1 cellular context compared by ENCODE assay signal in the genomic region with DNA sequence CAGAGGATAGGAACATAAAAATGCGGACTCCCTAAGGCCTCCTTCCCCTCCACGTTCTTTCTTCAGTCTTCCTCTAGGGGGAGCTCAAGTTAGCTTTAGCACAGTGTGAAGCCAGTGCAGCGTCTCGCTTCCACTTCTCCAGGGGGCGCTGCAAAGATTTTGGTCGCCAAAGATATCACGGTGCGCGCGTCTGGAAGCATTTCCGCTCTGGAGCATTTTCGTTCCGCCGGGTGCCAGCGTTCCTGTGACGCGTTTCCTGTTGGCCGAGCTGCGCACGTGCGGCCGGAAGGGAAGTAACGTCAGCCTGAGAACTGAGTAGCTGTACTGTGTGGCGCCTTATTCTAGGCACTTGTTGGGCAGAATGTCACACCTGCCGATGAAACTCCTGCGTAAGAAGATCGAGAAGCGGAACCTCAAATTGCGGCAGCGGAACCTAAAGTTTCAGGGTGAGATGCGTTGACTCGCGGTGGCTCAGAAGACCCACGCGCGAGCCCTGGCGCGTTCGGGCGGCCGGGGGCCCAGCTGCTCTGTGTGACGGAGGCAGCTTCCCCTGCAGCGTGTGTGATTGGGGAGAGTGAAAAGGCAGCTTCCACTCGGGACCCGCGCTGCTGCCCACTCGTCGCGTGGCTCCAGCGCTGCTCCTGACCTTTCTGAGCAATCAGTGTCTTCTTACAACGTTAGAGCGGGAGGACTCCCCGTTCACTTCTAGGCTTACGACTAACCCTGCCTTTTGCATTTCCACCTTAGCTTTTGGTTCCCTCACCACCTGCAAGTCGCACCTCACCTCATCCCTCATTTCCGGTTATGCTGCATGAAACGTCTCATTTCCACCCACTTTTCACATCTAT.
TF ChIP-seq lines count a peak whose summit lies in the region.

Gene DDX18 (plus strand): TSS at position 275 of the 848 bp plus-strand sequence. CDS start 87 bp downstream, at position 362.

TF ChIP-seq in HEK293, 187 proteins besides CTCF, POLR2A, EP300 and RAD21 (continued from another document and continues in another):
- TF ChIP-seq, protein P1, sequence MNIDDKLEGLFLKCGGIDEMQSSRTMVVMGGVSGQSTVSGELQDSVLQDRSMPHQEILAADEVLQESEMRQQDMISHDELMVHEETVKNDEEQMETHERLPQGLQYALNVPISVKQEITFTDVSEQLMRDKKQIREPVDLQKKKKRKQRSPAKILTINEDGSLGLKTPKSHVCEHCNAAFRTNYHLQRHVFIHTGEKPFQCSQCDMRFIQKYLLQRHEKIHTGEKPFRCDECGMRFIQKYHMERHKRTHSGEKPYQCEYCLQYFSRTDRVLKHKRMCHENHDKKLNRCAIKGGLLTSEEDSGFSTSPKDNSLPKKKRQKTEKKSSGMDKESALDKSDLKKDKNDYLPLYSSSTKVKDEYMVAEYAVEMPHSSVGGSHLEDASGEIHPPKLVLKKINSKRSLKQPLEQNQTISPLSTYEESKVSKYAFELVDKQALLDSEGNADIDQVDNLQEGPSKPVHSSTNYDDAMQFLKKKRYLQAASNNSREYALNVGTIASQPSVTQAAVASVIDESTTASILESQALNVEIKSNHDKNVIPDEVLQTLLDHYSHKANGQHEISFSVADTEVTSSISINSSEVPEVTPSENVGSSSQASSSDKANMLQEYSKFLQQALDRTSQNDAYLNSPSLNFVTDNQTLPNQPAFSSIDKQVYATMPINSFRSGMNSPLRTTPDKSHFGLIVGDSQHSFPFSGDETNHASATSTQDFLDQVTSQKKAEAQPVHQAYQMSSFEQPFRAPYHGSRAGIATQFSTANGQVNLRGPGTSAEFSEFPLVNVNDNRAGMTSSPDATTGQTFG (tag by site-specific recombination; IDR thresholded peaks at IDR 0.05; ENCODE audit: borderline replicate concordance), result no peak
- peak; percentile 96 for TF ChIP-seq SCRT2 (tag by site-specific recombination; IDR thresholded peaks at IDR 0.05)
- TF ChIP-seq PRDM2 (tag by site-specific recombination; IDR thresholded peaks at IDR 0.05; ENCODE audit: borderline replicate concordance), result no peak
- TF ChIP-seq ZNF776 (tag by site-specific recombination; IDR thresholded peaks at IDR 0.05; ENCODE audit: borderline replicate concordance), result no peak
- TF ChIP-seq ZNF19 (tag by site-specific recombination; IDR thresholded peaks at IDR 0.05; ENCODE audit: low read depth), result no peak
- no peak for TF ChIP-seq REPIN1 (tag by site-specific recombination; IDR thresholded peaks at IDR 0.05; ENCODE audit: low read depth)
- no peak for TF ChIP-seq ZNF701 (tag by site-specific recombination; IDR thresholded peaks at IDR 0.05)
- no peak for TF ChIP-seq ZNF404 (tag by site-specific recombination; IDR thresholded peaks at IDR 0.05)
- TF ChIP-seq ZNF274 (IDR thresholded peaks at IDR 0.05; ENCODE audit: low read length), result no peak
- TF ChIP-seq ZNF274 (tag by site-specific recombination; IDR thresholded peaks at IDR 0.05; ENCODE audit: borderline replicate concordance), result no peak
- no peak for TF ChIP-seq ZNF174 (tag by site-specific recombination; IDR thresholded peaks at IDR 0.05)
- no peak for TF ChIP-seq ZFHX2 (tag by site-specific recombination; conservative IDR thresholded peaks at IDR 0.05)
- peak; percentile 70; the same call in 1 of the 2 replicates for TF ChIP-seq ZNF18 (tag by site-specific recombination; IDR thresholded peaks at IDR 0.05)
- TF ChIP-seq, protein P2, sequence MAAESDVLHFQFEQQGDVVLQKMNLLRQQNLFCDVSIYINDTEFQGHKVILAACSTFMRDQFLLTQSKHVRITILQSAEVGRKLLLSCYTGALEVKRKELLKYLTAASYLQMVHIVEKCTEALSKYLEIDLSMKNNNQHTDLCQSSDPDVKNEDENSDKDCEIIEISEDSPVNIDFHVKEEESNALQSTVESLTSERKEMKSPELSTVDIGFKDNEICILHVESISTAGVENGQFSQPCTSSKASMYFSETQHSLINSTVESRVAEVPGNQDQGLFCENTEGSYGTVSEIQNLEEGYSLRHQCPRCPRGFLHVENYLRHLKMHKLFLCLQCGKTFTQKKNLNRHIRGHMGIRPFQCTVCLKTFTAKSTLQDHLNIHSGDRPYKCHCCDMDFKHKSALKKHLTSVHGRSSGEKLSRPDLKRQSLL (tag by site-specific recombination; IDR thresholded peaks at IDR 0.05), result no peak
- TF ChIP-seq MEIS1 (CRISPR knock-in tag; IDR thresholded peaks at IDR 0.05; ENCODE audit: borderline replicate concordance), result no peak
- no peak for TF ChIP-seq HOXD13 (CRISPR knock-in tag; IDR thresholded peaks at IDR 0.05; ENCODE audit: borderline replicate concordance)
- TF ChIP-seq, protein P3, sequence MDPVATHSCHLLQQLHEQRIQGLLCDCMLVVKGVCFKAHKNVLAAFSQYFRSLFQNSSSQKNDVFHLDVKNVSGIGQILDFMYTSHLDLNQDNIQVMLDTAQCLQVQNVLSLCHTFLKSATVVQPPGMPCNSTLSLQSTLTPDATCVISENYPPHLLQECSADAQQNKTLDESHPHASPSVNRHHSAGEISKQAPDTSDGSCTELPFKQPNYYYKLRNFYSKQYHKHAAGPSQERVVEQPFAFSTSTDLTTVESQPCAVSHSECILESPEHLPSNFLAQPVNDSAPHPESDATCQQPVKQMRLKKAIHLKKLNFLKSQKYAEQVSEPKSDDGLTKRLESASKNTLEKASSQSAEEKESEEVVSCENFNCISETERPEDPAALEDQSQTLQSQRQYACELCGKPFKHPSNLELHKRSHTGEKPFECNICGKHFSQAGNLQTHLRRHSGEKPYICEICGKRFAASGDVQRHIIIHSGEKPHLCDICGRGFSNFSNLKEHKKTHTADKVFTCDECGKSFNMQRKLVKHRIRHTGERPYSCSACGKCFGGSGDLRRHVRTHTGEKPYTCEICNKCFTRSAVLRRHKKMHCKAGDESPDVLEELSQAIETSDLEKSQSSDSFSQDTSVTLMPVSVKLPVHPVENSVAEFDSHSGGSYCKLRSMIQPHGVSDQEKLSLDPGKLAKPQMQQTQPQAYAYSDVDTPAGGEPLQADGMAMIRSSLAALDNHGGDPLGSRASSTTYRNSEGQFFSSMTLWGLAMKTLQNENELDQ (tag by site-specific recombination; IDR thresholded peaks at IDR 0.05; ENCODE audit: low read depth), result no peak
- TF ChIP-seq ZBTB21 (tag by site-specific recombination; IDR thresholded peaks at IDR 0.05), result peak; percentile 97
- TF ChIP-seq ZNF398 (tag by site-specific recombination; IDR thresholded peaks at IDR 0.05), result no peak
- TF ChIP-seq ZBTB26 (tag by site-specific recombination; optimal IDR thresholded peaks at IDR 0.05), result peak; percentile 79
- TF ChIP-seq, protein P4, sequence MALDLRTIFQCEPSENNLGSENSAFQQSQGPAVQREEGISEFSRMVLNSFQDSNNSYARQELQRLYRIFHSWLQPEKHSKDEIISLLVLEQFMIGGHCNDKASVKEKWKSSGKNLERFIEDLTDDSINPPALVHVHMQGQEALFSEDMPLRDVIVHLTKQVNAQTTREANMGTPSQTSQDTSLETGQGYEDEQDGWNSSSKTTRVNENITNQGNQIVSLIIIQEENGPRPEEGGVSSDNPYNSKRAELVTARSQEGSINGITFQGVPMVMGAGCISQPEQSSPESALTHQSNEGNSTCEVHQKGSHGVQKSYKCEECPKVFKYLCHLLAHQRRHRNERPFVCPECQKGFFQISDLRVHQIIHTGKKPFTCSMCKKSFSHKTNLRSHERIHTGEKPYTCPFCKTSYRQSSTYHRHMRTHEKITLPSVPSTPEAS (tag by site-specific recombination; IDR thresholded peaks at IDR 0.05), result no peak
- TF ChIP-seq ZNF629 (tag by site-specific recombination; IDR thresholded peaks at IDR 0.05), result peak; percentile 99
- no peak for TF ChIP-seq ZNF10 (tag by site-specific recombination; IDR thresholded peaks at IDR 0.05)
- TF ChIP-seq TCF7L2 (IDR thresholded peaks at IDR 0.05; ENCODE audit: borderline replicate concordance, low read depth, low read length), result no peak
- TF ChIP-seq ZNF157 (tag by site-specific recombination; IDR thresholded peaks at IDR 0.05), result no peak
- TF ChIP-seq SALL2 (tag by site-specific recombination; IDR thresholded peaks at IDR 0.05; ENCODE audit: borderline replicate concordance), result no peak
- TF ChIP-seq ZNF202 (tag by site-specific recombination; IDR thresholded peaks at IDR 0.05; ENCODE audit: borderline replicate concordance), result no peak
- TF ChIP-seq ZNF423 (tag by site-specific recombination; IDR thresholded peaks at IDR 0.05), result no peak
- no peak for TF ChIP-seq ZNF114 (tag by site-specific recombination; IDR thresholded peaks at IDR 0.05)
- TF ChIP-seq ZNF184 (tag by site-specific recombination; IDR thresholded peaks at IDR 0.05), result no peak
- no peak for TF ChIP-seq ZNF529 (tag by site-specific recombination; IDR thresholded peaks at IDR 0.05; ENCODE audit: insufficient replicate concordance)
- peak; percentile 83 for TF ChIP-seq ZNF600 (tag by site-specific recombination; IDR thresholded peaks at IDR 0.05)
- no peak for TF ChIP-seq ZNF292 (tag by site-specific recombination; IDR thresholded peaks at IDR 0.05; ENCODE audit: borderline replicate concordance, low read depth)
- TF ChIP-seq ZNF112 (tag by site-specific recombination; IDR thresholded peaks at IDR 0.05), result no peak
